ENCODE assay signal across 8 cellular contexts in the genomic region with DNA sequence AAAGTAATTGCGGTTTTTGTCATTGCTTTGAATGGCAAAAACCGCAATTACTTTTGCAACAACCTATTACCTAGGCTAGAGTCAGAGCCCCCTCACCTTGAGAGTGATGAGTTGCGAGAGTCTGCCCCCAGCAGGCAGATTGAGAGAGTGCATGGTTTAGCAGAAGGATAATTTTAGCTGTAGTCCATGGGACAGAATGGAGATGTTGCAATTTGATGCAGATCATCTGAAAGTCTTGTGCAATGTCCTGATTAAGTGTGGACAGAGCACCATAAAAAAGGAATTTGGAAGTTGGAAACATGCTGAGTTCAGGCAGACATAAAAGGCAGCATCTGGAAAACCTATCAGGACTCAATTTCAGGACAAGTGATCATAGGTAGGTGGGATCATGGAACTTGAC. TPM values are rescaled to one million over a fixed set of nuclear protein-coding genes. Genes with fewer than 3 reads are reported as not detected.
DNase-seq lines count a peak whose midpoint lies in the region; ATAC-seq and TF ChIP-seq lines count a peak whose summit lies in the region.
"Had no signal": no experiment of that assay in that cellular context is flagged by ENCODE, and none has a peak within 500 bp of the region (broad histone marks: within the 10 kb centered on the region; RNA-seq: fewer than 3 reads in every experiment).

No MANE protein-coding gene starts in this region.

- H3K36me3 ChIP-seq in KMS-11 (ENCODE audit: insufficient read depth) (no peaks in the 10 kb centered on the region), upper lobe of left lung (no peaks in the 10 kb centered on the region)

- WGBS in upper lobe of left lung, 2 donors, result 17 to 20% methylated on average over 3 of the region's 3 CpGs

- ATAC-seq in GM21423 (IDR thresholded peaks at IDR 0.05; ENCODE audit: unreplicated experiment), result peak; percentile 72
- peak; percentile 80 for ATAC-seq in activated CD8-positive, alpha-beta T cell treated with anti-CD3 and anti-CD28 coated beads for 36 hours
- peak; percentile 68 to 87 for ATAC-seq in upper lobe of left lung (ENCODE audit: low FRiP score in 2 of 2)
- ATAC-seq: T-cell had no signal

- H3K4me3 ChIP-seq in GM12865 (ENCODE audit: low read depth, low read length) (no peak overlapping the region), KMS-11 (IDR thresholded peaks at IDR 0.05; ENCODE audit: insufficient read depth, low read depth, low read length) (no peak overlapping the region), upper lobe of left lung (no peak overlapping the region)

- no peaks in the 10 kb centered on the region for H3K9me3 Mint-ChIP-seq in activated CD8-positive, alpha-beta T cell treated with anti-CD3 and anti-CD28 coated beads for 36 hours
- H3K9me3 Mint-ChIP-seq: T-cell had no signal

- H3K36me3 Mint-ChIP-seq in activated CD8-positive, alpha-beta T cell treated with anti-CD3 and anti-CD28 coated beads for 36 hours (ENCODE audit: low read depth), result no peaks in the 10 kb centered on the region
- H3K36me3 Mint-ChIP-seq: T-cell had no signal

- no peaks in the 10 kb centered on the region for H3K4me1 ChIP-seq in KMS-11 (ENCODE audit: low read depth, poor library complexity, severe bottlenecking)
- peaks cover 7 to 17% (median 11%) of the 10 kb centered on the region in 4 donors for H3K4me1 ChIP-seq in upper lobe of left lung

- no peak overlapping the region for H2AFZ ChIP-seq in KMS-11 (ENCODE audit: low read depth)

- peaks cover 5% of the 10 kb centered on the region for H3K4me1 Mint-ChIP-seq in activated CD8-positive, alpha-beta T cell treated with anti-CD3 and anti-CD28 coated beads for 36 hours (ENCODE audit: low read depth)

- H3K4me3 Mint-ChIP-seq in activated CD8-positive, alpha-beta T cell treated with anti-CD3 and anti-CD28 coated beads for 36 hours, result no peak overlapping the region
- H3K4me3 Mint-ChIP-seq: T-cell had no signal

- CTCF ChIA-PET in activated CD8-positive, alpha-beta T cell treated with anti-CD3 and anti-CD28 coated beads for 36 hours (lab: Charles Lee), result interaction anchor here (0.6 to 1.5 kb wide), 9 partner anchors 9 to 489 kb away, joined by 3 to 7 read pairs (median 4); no protein-coding TSS in a partner anchor

- H3K9ac ChIP-seq in KMS-11, result no peak overlapping the region

- TF ChIP-seq POLR2A in upper lobe of left lung (IDR thresholded peaks at IDR 0.05), result no peak

- TF ChIP-seq CTCF in GM12865 (IDR thresholded peaks at IDR 0.05; ENCODE audit: insufficient read depth, low read depth, low read length, missing control alignments), result peak; percentile 76
- peak; percentile 73 for TF ChIP-seq CTCF in KMS-11 (conservative IDR thresholded peaks at IDR 0.05; ENCODE audit: low read depth, low read length)
- peak; percentile 48 for TF ChIP-seq CTCF in activated CD8-positive, alpha-beta T cell treated with anti-CD3 and anti-CD28 coated beads for 36 hours (IDR thresholded peaks at IDR 0.05)
- TF ChIP-seq CTCF in upper lobe of left lung (IDR thresholded peaks at IDR 0.05), result peak; percentile 39 to 69 (median 54)

- no peak overlapping the region for H3K4me2 ChIP-seq in KMS-11

- peak; percentile 76 for DNase-seq in GM12865 (ENCODE audit: low read depth)
- DNase-seq in activated CD8-positive, alpha-beta T cell treated with anti-CD3 and anti-CD28 coated beads for 36 hours, result peak; percentile 48
- DNase-seq in islet precursor cell, result peak; percentile 68
- DNase-seq in upper lobe of left lung, result peak in 1 of 2 donors; percentile 49
- DNase-seq in DMS114 treated with DMSO at 0.1 percent for 48 hours (lab: John Stamatoyannopoulos, UW; ENCODE audit: unreplicated experiment), result no peak

- H4K20me1 ChIP-seq in KMS-11 (ENCODE audit: insufficient read depth), result no peaks in the 10 kb centered on the region

- H3K27me3 ChIP-seq in KMS-11 (ENCODE audit: insufficient read depth, low read depth), result no peaks in the 10 kb centered on the region
- H3K27me3 ChIP-seq in upper lobe of left lung, result no peaks in the 10 kb centered on the region

- peak in 1 of 4 donors; percentile 77 for TF ChIP-seq EP300 in upper lobe of left lung (IDR thresholded peaks at IDR 0.05)

- intact Hi-C loops in activated CD8-positive, alpha-beta T cell treated with anti-CD3 and anti-CD28 coated beads for 36 hours (cut with micrococcal nuclease), result no loop called here

- POLR2A ChIA-PET in activated CD8-positive, alpha-beta T cell treated with anti-CD3 and anti-CD28 coated beads for 36 hours (lab: Charles Lee), result no interaction called here

- no peaks in the 10 kb centered on the region for H3K79me2 ChIP-seq in KMS-11 (ENCODE audit: insufficient read depth, low read depth)

- peaks cover 11% of the 10 kb centered on the region for H3K27me3 Mint-ChIP-seq in activated CD8-positive, alpha-beta T cell treated with anti-CD3 and anti-CD28 coated beads for 36 hours

- no peaks in the 10 kb centered on the region for H3K9me3 ChIP-seq in upper lobe of left lung

- no peak overlapping the region for H3K27ac Mint-ChIP-seq in activated CD8-positive, alpha-beta T cell treated with anti-CD3 and anti-CD28 coated beads for 36 hours
- H3K27ac Mint-ChIP-seq: T-cell had no signal

- H3K27ac ChIP-seq in KMS-11, result no peak overlapping the region
- H3K27ac ChIP-seq in upper lobe of left lung, result peak overlapping the region in 1 of 4 donors; percentile 46

RNA-seq across cellular contexts. Expression of a gene that starts 48.7 kb away (rescaled TPM):
- total RNA-seq in activated CD8-positive, alpha-beta T cell treated with anti-CD3 and anti-CD28 coated beads for 36 hours, result not detected
- total RNA-seq in upper lobe of left lung, result 1 to 10 TPM in 5 of 6 donors, not detected in 1; 1.4 to 4.4 (median 3.9) TPM
